ENCODE assay signal across 1 cellular context in genomic region chr22:24460418-24461089, GRCh38.
TF ChIP-seq lines count a peak whose summit lies in the region.

No MANE protein-coding gene starts in this region.

TF ChIP-seq in H1, 55 proteins besides CTCF, POLR2A, EP300 and RAD21:
- no peak for TF ChIP-seq HDAC2 (IDR thresholded peaks at IDR 0.05; ENCODE audit: borderline replicate concordance in 1 of 2, low read depth in 2 of 2, low read length in 2 of 2)
